Comparison of ENCODE assay signal across 9 cellular contexts in genomic region chr17:9890124-9890523, GRCh38. TPM values are rescaled to one million over a fixed set of nuclear protein-coding genes. Genes with fewer than 3 reads are reported as not detected.
DNase-seq lines count a peak whose midpoint lies in the region; ATAC-seq and TF ChIP-seq lines count a peak whose summit lies in the region.
"Had no signal": no experiment of that assay in that cellular context is flagged by ENCODE, and none has a peak within 500 bp of the region (broad histone marks: within the 10 kb centered on the region; RNA-seq: fewer than 3 reads in every experiment).

No MANE protein-coding gene starts in this region.

- no peak overlapping the region for H3K27ac ChIP-seq in WERI-Rb-1
- H3K27ac ChIP-seq in CD8-positive, alpha-beta T cell (ENCODE audit: low read depth, low read length) = no peak overlapping the region

- H3K4me3 Mint-ChIP-seq in CD8-positive, alpha-beta T cell = no peak overlapping the region
- H3K4me3 Mint-ChIP-seq: nephron had no signal

- H3K36me3 Mint-ChIP-seq in CD8-positive, alpha-beta T cell = no peaks in the 10 kb centered on the region

- H3K9me3 ChIP-seq in WERI-Rb-1 (ENCODE audit: severe bottlenecking) = no peaks in the 10 kb centered on the region
- no peaks in the 10 kb centered on the region for H3K9me3 ChIP-seq in CD8-positive, alpha-beta T cell (ENCODE audit: low read length)

- peaks cover 3% of the 10 kb centered on the region for H3K9me3 Mint-ChIP-seq in CD8-positive, alpha-beta T cell

- H3K36me3 ChIP-seq in WERI-Rb-1 (peaks cover 17% of the 10 kb centered on the region), kidney epithelial cell (ENCODE audit: control insufficient read depth, insufficient read depth, low read length) (no peaks in the 10 kb centered on the region)
- H3K36me3 ChIP-seq in CD8-positive, alpha-beta T cell (ENCODE audit: insufficient read depth, low read length) = no peaks in the 10 kb centered on the region

- CTCF ChIA-PET in HEK293T (lab: Yijun Ruan, JAX) = interaction anchor here (0.6 to 1.5 kb wide), 6 partner anchors 11 to 162 kb away, joined by 3 to 10 read pairs (median 3); no protein-coding TSS in a partner anchor
- CTCF ChIA-PET in CD8-positive, alpha-beta T cell (lab: Charles Lee) = no interaction called here

- in situ Hi-C loops in Caki2 (cut with HindIII; ENCODE audit: low pct_unique_long_range_greater_than_20kb, low sequenced_read_pairs) = no loop called here

- no peak overlapping the region for H3K4me3 ChIP-seq in WERI-Rb-1 (ENCODE audit: low read depth, low read length)
- H3K4me3 ChIP-seq in kidney epithelial cell (ENCODE audit: low read depth, low read length) = no peak overlapping the region
- no peak overlapping the region for H3K4me3 ChIP-seq in CD8-positive, alpha-beta T cell (ENCODE audit: low read depth, low read length)

- H3K27me3 Mint-ChIP-seq in CD8-positive, alpha-beta T cell (ENCODE audit: low read depth) = peaks cover 8% of the 10 kb centered on the region

- H3K4me1 Mint-ChIP-seq in CD8-positive, alpha-beta T cell (ENCODE audit: low read depth) = no peaks in the 10 kb centered on the region
- H3K4me1 Mint-ChIP-seq: nephron had no signal

- H3K4me1 ChIP-seq in CD8-positive, alpha-beta T cell (ENCODE audit: insufficient read depth, low read length) = no peaks in the 10 kb centered on the region

- peak; percentile 98 for TF ChIP-seq CTCF in WERI-Rb-1 (IDR thresholded peaks at IDR 0.05; ENCODE audit: low read depth, low read length)
- TF ChIP-seq CTCF in kidney epithelial cell (IDR thresholded peaks at IDR 0.05; ENCODE audit: insufficient read depth, low read length, poor library complexity, severe bottlenecking) = peak; percentile 58
- no peak for TF ChIP-seq CTCF in CD8-positive, alpha-beta T cell (IDR thresholded peaks at IDR 0.05)

- no peak for ATAC-seq in CD8-positive, alpha-beta T cell

- no peak overlapping the region for H3K27ac Mint-ChIP-seq in CD8-positive, alpha-beta T cell
- H3K27ac Mint-ChIP-seq: nephron had no signal

- POLR2A ChIA-PET in HEK293T (lab: Yijun Ruan, JAX) = no interaction called here
- POLR2A ChIA-PET in CD8-positive, alpha-beta T cell (lab: Charles Lee) = no interaction called here

- DNase-seq in Caki2 (ENCODE audit: low read depth) (peak; percentile 6), HEK293T (ENCODE audit: extremely low spot score) (peak; percentile 69), WERI-Rb-1 (peak; percentile 75), kidney epithelial cell (ENCODE audit: low read depth) (no peak), NCI-H2227 treated with DMSO at 0.1 percent for 48 hours (lab: John Stamatoyannopoulos, UW) (no peak), NCI-H1694 treated with DMSO at 0.1 percent for 48 hours (lab: John Stamatoyannopoulos, UW) (no peak), dedifferentiated amniotic fluid mesenchymal stem cell (ENCODE audit: extremely low spot score) (no peak)
- DNase-seq in CD8-positive, alpha-beta T cell = no peak

- H3K27me3 ChIP-seq in WERI-Rb-1 (ENCODE audit: insufficient read depth, low read depth, severe bottlenecking) (no peaks in the 10 kb centered on the region), kidney epithelial cell (ENCODE audit: control insufficient read depth, insufficient read depth, low read length) (no peaks in the 10 kb centered on the region)
- no peaks in the 10 kb centered on the region for H3K27me3 ChIP-seq in CD8-positive, alpha-beta T cell (ENCODE audit: insufficient read depth, low read length)

- intact Hi-C loops in CD8-positive, alpha-beta T cell (cut with DNase I, micrococcal nuclease) = no loop called here

TF ChIP-seq in HEK293T, 16 proteins besides CTCF, POLR2A, EP300 and RAD21:
- TF ChIP-seq SUZ12 (IDR thresholded peaks at IDR 0.05) = no peak

RNA-seq across cellular contexts. Expression of gene RCVRN, which starts 14.9 kb away (rescaled TPM):
- not detected in 2 replicates for total RNA-seq in Caki2 (2014; rRNA removed; shearing (Covaris generic); ENCODE audit: low replicate concordance)
- 0.21 TPM in 1 of 2 replicates, not detected in the other for total RNA-seq in kidney epithelial cell
- total RNA-seq in CD8-positive, alpha-beta T cell = under 1 TPM in 1 of 2 experiments, not detected in 1; 0.30 TPM

Comparison
In these comparisons a context has a peak if more than half of its experiments do, and no peak if none do; other contexts are left out.
1. DNase-seq: peak in Caki2 (single experiment), HEK293T (single experiment) and WERI-Rb-1 (single experiment); none in kidney epithelial cell (single experiment), CD8-positive, alpha-beta T cell (0 of 7), NCI-H2227 treated with DMSO at 0.1 percent for 48 hours (single experiment), NCI-H1694 treated with DMSO at 0.1 percent for 48 hours (single experiment) and dedifferentiated amniotic fluid mesenchymal stem cell (single experiment).